10 cellular contexts compared by ENCODE assay signal in the genomic region with DNA sequence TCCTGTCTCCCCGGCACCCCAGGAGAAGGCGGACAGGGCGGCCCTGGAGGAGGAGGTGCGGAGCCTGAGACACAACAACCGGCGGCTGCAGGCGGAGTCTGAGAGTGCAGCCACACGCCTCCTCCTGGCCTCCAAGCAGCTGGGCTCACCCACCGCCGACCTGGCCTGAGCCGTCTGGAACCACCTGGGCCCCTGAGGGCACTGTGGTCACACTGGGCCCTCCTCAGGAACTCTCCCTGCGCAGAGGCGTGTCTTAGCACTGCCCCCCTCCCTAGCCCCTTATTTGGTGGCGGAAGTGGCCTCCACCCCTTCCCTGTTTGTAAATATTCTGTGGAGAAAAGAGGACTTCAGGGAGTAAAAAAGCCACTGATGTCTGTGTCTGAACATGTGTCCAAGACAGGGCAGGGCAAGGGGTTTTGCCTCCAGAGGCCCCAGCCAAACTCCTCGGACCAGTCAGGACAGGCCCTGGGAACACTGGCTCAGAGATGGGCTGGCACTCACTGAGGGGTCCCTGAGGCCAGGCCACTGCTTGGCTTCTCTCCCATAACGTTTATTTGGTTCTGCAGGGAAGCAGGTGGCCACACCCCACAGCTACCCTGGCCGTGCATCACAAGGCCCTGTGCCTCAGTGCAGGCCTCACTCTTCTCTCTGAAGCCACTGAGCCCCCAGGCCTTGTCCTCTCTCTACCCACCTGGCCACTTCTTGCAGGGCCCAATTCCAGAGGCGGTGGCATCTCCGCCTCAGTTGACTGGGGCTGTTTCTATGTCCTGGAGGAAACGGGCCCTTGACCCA. TPM values are rescaled to one million over a fixed set of nuclear protein-coding genes. Genes with fewer than 3 reads are reported as not detected.
DNase-seq lines count a peak whose midpoint lies in the region; ATAC-seq and TF ChIP-seq lines count a peak whose summit lies in the region.
"Had no signal": no experiment of that assay in that cellular context is flagged by ENCODE, and none has a peak within 500 bp of the region (broad histone marks: within the 10 kb centered on the region; RNA-seq: fewer than 3 reads in every experiment).

No MANE protein-coding gene starts in this region.

- H3K27ac ChIP-seq in lower lobe of right lung (peak overlapping the region; percentile 96), suprapubic skin (peak overlapping the region; percentile 94)
- H3K27ac ChIP-seq: brain microvascular endothelial cell had no signal

- no peak overlapping the region for H3K4me3 Mint-ChIP-seq in activated naive CD4-positive, alpha-beta T cell treated with anti-CD3 and anti-CD28 coated beads for 36 hours
- no peak overlapping the region for H3K4me3 Mint-ChIP-seq in activated CD8-positive, alpha-beta T cell treated with anti-CD3 and anti-CD28 coated beads, Interleukin-2, amount 10 ng/mL, durations not matched to agents 7 days and 5 days

- H3K9me3 Mint-ChIP-seq in activated naive CD4-positive, alpha-beta T cell treated with anti-CD3 and anti-CD28 coated beads for 36 hours: no peaks in the 10 kb centered on the region
- H3K9me3 Mint-ChIP-seq in activated CD8-positive, alpha-beta T cell treated with anti-CD3 and anti-CD28 coated beads, Interleukin-2, amount 10 ng/mL, durations not matched to agents 7 days and 5 days (ENCODE audit: insufficient read depth): no peaks in the 10 kb centered on the region

- H3K9me3 ChIP-seq in lower lobe of right lung: no peaks in the 10 kb centered on the region
- no peaks in the 10 kb centered on the region for H3K9me3 ChIP-seq in suprapubic skin

- H3K4me1 Mint-ChIP-seq in activated naive CD4-positive, alpha-beta T cell treated with anti-CD3 and anti-CD28 coated beads for 36 hours (ENCODE audit: low read depth): peaks cover 30% of the 10 kb centered on the region
- peaks cover 43% of the 10 kb centered on the region for H3K4me1 Mint-ChIP-seq in activated CD8-positive, alpha-beta T cell treated with anti-CD3 and anti-CD28 coated beads, Interleukin-2, amount 10 ng/mL, durations not matched to agents 7 days and 5 days (ENCODE audit: low read depth)

- TF ChIP-seq CTCF in lower lobe of right lung (IDR thresholded peaks at IDR 0.05) (no peak), suprapubic skin (IDR thresholded peaks at IDR 0.05) (no peak)

- no peak overlapping the region for H3K4me3 ChIP-seq in lower lobe of right lung
- peak overlapping the region; percentile 12 for H3K4me3 ChIP-seq in suprapubic skin

- H3K36me3 ChIP-seq in lower lobe of right lung (peaks cover 73% of the 10 kb centered on the region), suprapubic skin (peaks cover 39% of the 10 kb centered on the region)

- peak overlapping the region; percentile 38 for H3K27ac Mint-ChIP-seq in activated naive CD4-positive, alpha-beta T cell treated with anti-CD3 and anti-CD28 coated beads for 36 hours
- peak overlapping the region; percentile 90 for H3K27ac Mint-ChIP-seq in activated CD8-positive, alpha-beta T cell treated with anti-CD3 and anti-CD28 coated beads, Interleukin-2, amount 10 ng/mL, durations not matched to agents 7 days and 5 days

- no peak for ATAC-seq in activated CD8-positive, alpha-beta T cell treated with anti-CD3 and anti-CD28 coated beads, Interleukin-2, amount 10 ng/mL, durations not matched to agents 7 days and 5 days
- ATAC-seq in lower lobe of right lung: no peak

- TF ChIP-seq EP300 in suprapubic skin (IDR thresholded peaks at IDR 0.05): no peak

- H3K36me3 Mint-ChIP-seq in activated naive CD4-positive, alpha-beta T cell treated with anti-CD3 and anti-CD28 coated beads for 36 hours (ENCODE audit: low read depth): peaks cover 16% of the 10 kb centered on the region
- H3K36me3 Mint-ChIP-seq in activated CD8-positive, alpha-beta T cell treated with anti-CD3 and anti-CD28 coated beads, Interleukin-2, amount 10 ng/mL, durations not matched to agents 7 days and 5 days (ENCODE audit: low read depth): peaks cover 59% of the 10 kb centered on the region

- WGBS in suprapubic skin: 58% methylated on average over 20 of the region's 20 CpGs

- H3K27me3 Mint-ChIP-seq in activated naive CD4-positive, alpha-beta T cell treated with anti-CD3 and anti-CD28 coated beads for 36 hours (ENCODE audit: low read depth): no peaks in the 10 kb centered on the region
- no peaks in the 10 kb centered on the region for H3K27me3 Mint-ChIP-seq in activated CD8-positive, alpha-beta T cell treated with anti-CD3 and anti-CD28 coated beads, Interleukin-2, amount 10 ng/mL, durations not matched to agents 7 days and 5 days (ENCODE audit: low read depth)

- peaks cover 52% of the 10 kb centered on the region for H3K4me1 ChIP-seq in lower lobe of right lung
- peaks cover 56% of the 10 kb centered on the region for H3K4me1 ChIP-seq in suprapubic skin

- POLR2A ChIA-PET in activated CD8-positive, alpha-beta T cell treated with anti-CD3 and anti-CD28 coated beads, Interleukin-2, amount 10 ng/mL, durations not matched to agents 7 days and 5 days (lab: Charles Lee): interaction anchor here (1.2 to 5.4 kb wide), 4 partner anchors 8 to 201 kb away, joined by 3 to 50 read pairs (median 10); a partner anchor contains a TSS

- TF ChIP-seq POLR2A in suprapubic skin (IDR thresholded peaks at IDR 0.05): no peak

- intact Hi-C loops in activated naive CD4-positive, alpha-beta T cell treated with anti-CD3 and anti-CD28 coated beads for 36 hours (cut with micrococcal nuclease): loop anchor here (5.0 kb wide), 1 partner anchor 268 kb away; a partner anchor contains a TSS
- intact Hi-C loops in lower lobe of right lung (cut with DNase I): no loop called here

- CTCF ChIA-PET in activated naive CD4-positive, alpha-beta T cell treated with anti-CD3 and anti-CD28 coated beads for 36 hours (lab: Charles Lee): interaction anchor here (1.0 kb wide), 1 partner anchor 10 kb away, joined by 3 read pairs; no protein-coding TSS in a partner anchor
- CTCF ChIA-PET in activated CD8-positive, alpha-beta T cell treated with anti-CD3 and anti-CD28 coated beads, Interleukin-2, amount 10 ng/mL, durations not matched to agents 7 days and 5 days (lab: Charles Lee): interaction anchor here (1.0 to 2.3 kb wide), 3 partner anchors 8 to 61 kb away, joined by 3 to 6 read pairs (median 5); a partner anchor contains a TSS

- no peaks in the 10 kb centered on the region for H3K27me3 ChIP-seq in lower lobe of right lung (ENCODE audit: low read depth)
- no peaks in the 10 kb centered on the region for H3K27me3 ChIP-seq in suprapubic skin
- H3K27me3 ChIP-seq: brain microvascular endothelial cell had no signal

- no peak for DNase-seq in activated naive CD4-positive, alpha-beta T cell treated with anti-CD3 and anti-CD28 coated beads for 36 hours
- no peak for DNase-seq in activated naive CD4-positive, alpha-beta T cell treated with Interleukin-2 at 50 U/mL for 16 hours
- no peak for DNase-seq in activated CD8-positive, alpha-beta T cell treated with anti-CD3 and anti-CD28 coated beads, Interleukin-2, amount 10 ng/mL, durations not matched to agents 7 days and 5 days
- DNase-seq in lower lobe of right lung (no peak), suprapubic skin (ENCODE audit: low spot score in 2 of 2) (peak in 1 of 2 donors; percentile 79), NCI-H82 (lab: John Stamatoyannopoulos, UW) (no peak), dedifferentiated amniotic fluid mesenchymal stem cell (ENCODE audit: extremely low spot score) (no peak), T-helper 1 cell (no peak)
- DNase-seq: brain microvascular endothelial cell; NK-92 treated with Interleukin-12 subunit alpha and Interleukin-12 subunit beta, amount 100 ng/mL, for 24 hours had no signal

RNA-seq across cellular contexts. Expression of a gene that starts 12.0 kb away (rescaled TPM):
- total RNA-seq in activated naive CD4-positive, alpha-beta T cell treated with anti-CD3 and anti-CD28 coated beads for 36 hours: 10 to 100 TPM; 66.9 to 68.5 TPM
- 10 to 100 TPM; 72.5 to 82.4 TPM for total RNA-seq in activated CD8-positive, alpha-beta T cell treated with anti-CD3 and anti-CD28 coated beads, Interleukin-2, amount 10 ng/mL, durations not matched to agents 7 days and 5 days
- total RNA-seq in lower lobe of right lung: 68.9 TPM
- total RNA-seq in suprapubic skin: 100 to 1,000 TPM in 2 of 4 donors, 10 to 100 TPM in 2; 71.7 to 111 (median 93.5) TPM

RNA-seq across cellular contexts. Expression of a gene that starts 12.8 kb away (rescaled TPM):
- total RNA-seq in activated naive CD4-positive, alpha-beta T cell treated with anti-CD3 and anti-CD28 coated beads for 36 hours: 100 to 1,000 TPM; 146 to 150 TPM
- total RNA-seq in activated CD8-positive, alpha-beta T cell treated with anti-CD3 and anti-CD28 coated beads, Interleukin-2, amount 10 ng/mL, durations not matched to agents 7 days and 5 days: 100 to 1,000 TPM; 245 to 274 TPM
- total RNA-seq in lower lobe of right lung: 102 TPM
- total RNA-seq in suprapubic skin: 10 to 100 TPM; 14.9 to 21.6 (median 19.0) TPM

RNA-seq across cellular contexts. Expression of a gene that starts 35.2 kb away (rescaled TPM):
- 10 to 100 TPM; 21.6 to 24.7 TPM for total RNA-seq in activated naive CD4-positive, alpha-beta T cell treated with anti-CD3 and anti-CD28 coated beads for 36 hours
- total RNA-seq in activated CD8-positive, alpha-beta T cell treated with anti-CD3 and anti-CD28 coated beads, Interleukin-2, amount 10 ng/mL, durations not matched to agents 7 days and 5 days: 10 to 100 TPM; 50.1 to 54.8 TPM
- 32.4 TPM for total RNA-seq in lower lobe of right lung
- total RNA-seq in suprapubic skin: 10 to 100 TPM; 38.5 to 59.3 (median 43.6) TPM

RNA-seq across cellular contexts. Expression of a gene that starts 36.7 kb away (rescaled TPM):
- 10 to 100 TPM; 28.9 to 32.7 TPM for total RNA-seq in activated naive CD4-positive, alpha-beta T cell treated with anti-CD3 and anti-CD28 coated beads for 36 hours
- total RNA-seq in activated CD8-positive, alpha-beta T cell treated with anti-CD3 and anti-CD28 coated beads, Interleukin-2, amount 10 ng/mL, durations not matched to agents 7 days and 5 days: 10 to 100 TPM; 56.7 to 66.5 TPM
- total RNA-seq in lower lobe of right lung (113 TPM), suprapubic skin (10 to 100 TPM; 29.2 to 45.5 (median 37.0) TPM)

RNA-seq across cellular contexts. Expression of a gene that starts 55.1 kb away (rescaled TPM):
- total RNA-seq in activated naive CD4-positive, alpha-beta T cell treated with anti-CD3 and anti-CD28 coated beads for 36 hours: under 1 TPM in 1 of 2 experiments, not detected in 1; 0.35 TPM
- total RNA-seq in activated CD8-positive, alpha-beta T cell treated with anti-CD3 and anti-CD28 coated beads, Interleukin-2, amount 10 ng/mL, durations not matched to agents 7 days and 5 days: under 1 TPM; 0.95 to 0.99 TPM
- total RNA-seq in lower lobe of right lung: 1.7 TPM
- total RNA-seq in suprapubic skin: 100 to 1,000 TPM in 3 of 4 donors, 10 to 100 TPM in 1; 32.6 to 183 (median 144) TPM
